ENCODE assay signal across 1 cellular context in genomic region chr5:179819296-179820126, GRCh38.
TF ChIP-seq lines count a peak whose summit lies in the region.

No MANE protein-coding gene starts in this region.

TF ChIP-seq in HepG2, 621 proteins besides CTCF, POLR2A, EP300 and RAD21 (continued from another document):
- TF ChIP-seq, protein P1, sequence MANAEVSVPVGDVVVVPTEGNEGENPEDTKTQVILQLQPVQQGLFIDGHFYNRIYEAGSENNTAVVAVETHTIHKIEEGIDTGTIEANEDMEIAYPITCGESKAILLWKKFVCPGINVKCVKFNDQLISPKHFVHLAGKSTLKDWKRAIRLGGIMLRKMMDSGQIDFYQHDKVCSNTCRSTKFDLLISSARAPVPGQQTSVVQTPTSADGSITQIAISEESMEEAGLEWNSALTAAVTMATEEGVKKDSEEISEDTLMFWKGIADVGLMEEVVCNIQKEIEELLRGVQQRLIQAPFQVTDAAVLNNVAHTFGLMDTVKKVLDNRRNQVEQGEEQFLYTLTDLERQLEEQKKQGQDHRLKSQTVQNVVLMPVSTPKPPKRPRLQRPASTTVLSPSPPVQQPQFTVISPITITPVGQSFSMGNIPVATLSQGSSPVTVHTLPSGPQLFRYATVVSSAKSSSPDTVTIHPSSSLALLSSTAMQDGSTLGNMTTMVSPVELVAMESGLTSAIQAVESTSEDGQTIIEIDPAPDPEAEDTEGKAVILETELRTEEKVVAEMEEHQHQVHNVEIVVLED (CRISPR knock-in tag; IDR thresholded peaks at IDR 0.05; ENCODE audit: borderline replicate concordance) = no peak
- TF ChIP-seq, protein P2, sequence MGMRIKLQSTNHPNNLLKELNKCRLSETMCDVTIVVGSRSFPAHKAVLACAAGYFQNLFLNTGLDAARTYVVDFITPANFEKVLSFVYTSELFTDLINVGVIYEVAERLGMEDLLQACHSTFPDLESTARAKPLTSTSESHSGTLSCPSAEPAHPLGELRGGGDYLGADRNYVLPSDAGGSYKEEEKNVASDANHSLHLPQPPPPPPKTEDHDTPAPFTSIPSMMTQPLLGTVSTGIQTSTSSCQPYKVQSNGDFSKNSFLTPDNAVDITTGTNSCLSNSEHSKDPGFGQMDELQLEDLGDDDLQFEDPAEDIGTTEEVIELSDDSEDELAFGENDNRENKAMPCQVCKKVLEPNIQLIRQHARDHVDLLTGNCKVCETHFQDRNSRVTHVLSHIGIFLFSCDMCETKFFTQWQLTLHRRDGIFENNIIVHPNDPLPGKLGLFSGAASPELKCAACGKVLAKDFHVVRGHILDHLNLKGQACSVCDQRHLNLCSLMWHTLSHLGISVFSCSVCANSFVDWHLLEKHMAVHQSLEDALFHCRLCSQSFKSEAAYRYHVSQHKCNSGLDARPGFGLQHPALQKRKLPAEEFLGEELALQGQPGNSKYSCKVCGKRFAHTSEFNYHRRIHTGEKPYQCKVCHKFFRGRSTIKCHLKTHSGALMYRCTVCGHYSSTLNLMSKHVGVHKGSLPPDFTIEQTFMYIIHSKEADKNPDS (CRISPR knock-in tag; IDR thresholded peaks at IDR 0.05) = no peak
- TF ChIP-seq CHD4 (IDR thresholded peaks at IDR 0.05; ENCODE audit: borderline replicate concordance, low read length) (0 out of 2 replicates have a peak, but pooled peaks have one; percentile 12), ZNF543 (CRISPR knock-in tag; IDR thresholded peaks at IDR 0.05) (0 out of 2 replicates have a peak, but pooled peaks have one; percentile 23), MAFK (conservative IDR thresholded peaks at IDR 0.05 in 1 of 2, IDR thresholded peaks at IDR 0.05 in 1 of 2; ENCODE audit: low read length in 2 of 2) (peak; percentile 76 to 94), STAT6 (CRISPR knock-in tag; IDR thresholded peaks at IDR 0.05; ENCODE audit: borderline replicate concordance) (no peak), BATF2 (CRISPR knock-in tag; IDR thresholded peaks at IDR 0.05) (no peak), ZFY (CRISPR knock-in tag; IDR thresholded peaks at IDR 0.05) (peak; percentile 97), SRSF9 (IDR thresholded peaks at IDR 0.05; ENCODE audit: borderline replicate concordance, insufficient read depth, low read depth, low read length, poor library complexity, severe bottlenecking) (no peak), NKX3-1 (CRISPR knock-in tag; IDR thresholded peaks at IDR 0.05) (peak; percentile 58), PRDM15 (CRISPR knock-in tag; IDR thresholded peaks at IDR 0.05) (no peak), ZNF337 (CRISPR knock-in tag; IDR thresholded peaks at IDR 0.05; ENCODE audit: borderline replicate concordance, low read depth) (no peak), SMARCC2 (IDR thresholded peaks at IDR 0.05) (no peak)
- TF ChIP-seq, protein P3, sequence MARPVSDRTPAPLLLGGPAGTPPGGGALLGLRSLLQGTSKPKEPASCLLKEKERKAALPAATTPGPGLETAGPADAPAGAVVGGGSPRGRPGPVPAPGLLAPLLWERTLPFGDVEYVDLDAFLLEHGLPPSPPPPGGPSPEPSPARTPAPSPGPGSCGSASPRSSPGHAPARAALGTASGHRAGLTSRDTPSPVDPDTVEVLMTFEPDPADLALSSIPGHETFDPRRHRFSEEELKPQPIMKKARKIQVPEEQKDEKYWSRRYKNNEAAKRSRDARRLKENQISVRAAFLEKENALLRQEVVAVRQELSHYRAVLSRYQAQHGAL (CRISPR knock-in tag; IDR thresholded peaks at IDR 0.05; ENCODE audit: not compliant biosample characterization) = no peak
